ENCODE assay signal across 31 cellular contexts in genomic region chr10:123019941-123020703, GRCh38. TPM values are rescaled to one million over a fixed set of nuclear protein-coding genes. Genes with fewer than 3 reads are reported as not detected.
DNase-seq lines count a peak whose midpoint lies in the region; ATAC-seq, FAIRE-seq and TF ChIP-seq lines count a peak whose summit lies in the region.
"Had no signal": no experiment of that assay in that cellular context is flagged by ENCODE, and none has a peak within 500 bp of the region (broad histone marks: within the 10 kb centered on the region; RNA-seq: fewer than 3 reads in every experiment).

No MANE protein-coding gene starts in this region.

- no peak overlapping the region for H4K5ac ChIP-seq in H1 (ENCODE audit: insufficient read length, low read depth, low read length)

- no peak overlapping the region for H2AK5ac ChIP-seq in H1 (ENCODE audit: low read depth, low read length)

- no peak overlapping the region; the same call in 1 of the 2 replicates for H3K9ac ChIP-seq in HUES48 (ENCODE audit: low read depth, low read length)
- H3K9ac ChIP-seq in H1 (replicated peaks in 1 of 4; ENCODE audit: extremely low read depth in 1 of 4, low read depth in 3 of 4, low read length in 3 of 4), result no peak overlapping the region
- H3K9ac ChIP-seq: BLaER1 treated with 17β-estradiol and CSF1 and Interleukin-3, amounts not matched to agents 10 nM and 100 nM had no signal

- H2BK12ac ChIP-seq in H1 (ENCODE audit: low read depth, low read length), result no peak overlapping the region

- no peaks in the 10 kb centered on the region for H3K79me1 ChIP-seq in H1 (ENCODE audit: low read depth, low read length)

- no peak for TF ChIP-seq RAD21 in H1 (IDR thresholded peaks at IDR 0.05 in 1 of 2, conservative IDR thresholded peaks at IDR 0.05 in 1 of 2; ENCODE audit: low read depth in 2 of 2, low read length in 2 of 2)

- H4K91ac ChIP-seq in H1 (replicated peaks; ENCODE audit: insufficient read length, low read length), result no peak overlapping the region

- DNase-seq in NCI-H146 (lab: John Stamatoyannopoulos, UW) (peak; percentile 72), H1 (ENCODE audit: low read depth in 1 of 2, low spot score in 2 of 2) (no peak), mucosa of descending colon (no peak), DMS53 treated with DMSO at 0.1 percent for 48 hours (lab: John Stamatoyannopoulos, UW; ENCODE audit: unreplicated experiment) (no peak), esophagus muscularis mucosa (ENCODE audit: extremely low spot score) (no peak)
- DNase-seq: activated CD4-positive, alpha-beta T cell treated with anti-CD3 and anti-CD28 coated beads, Interleukin-2, amount 50 U/mL, for 4 hours; activated T-cell treated with anti-CD3 and anti-CD28 coated beads, Interleukin-2, amount 50 U/mL, for 72 hours; Caco-2; caudate nucleus; DND-41; effector memory CD4-positive, alpha-beta T cell; lower lobe of right lung; MV-4-11; naive thymus-derived CD8-positive, alpha-beta T cell; NCI-H1694; nucleus accumbens; psoas muscle; Right ventricle myocardium superior; stimulated activated CD4-positive, alpha-beta T cell treated with anti-CD3 and anti-CD28 coated beads, Interleukin-15, amount 100 ng/mL, for 24 hours; transverse colon had no signal

- no peak for FAIRE-seq in H1 (lab: Jason Lieb, UNC)
- FAIRE-seq: H54, TTC549 had no signal

- peak overlapping the region; percentile 97 for H3K4ac ChIP-seq in H1 (replicated peaks; ENCODE audit: insufficient read length, low read depth, low read length)

- no peak for TF ChIP-seq POLR2A in H1 (IDR thresholded peaks at IDR 0.05; ENCODE audit: control extremely low read depth in 1 of 2, low read depth in 2 of 2, low read length in 2 of 2)
- no peak for TF ChIP-seq POLR2A in esophagus muscularis mucosa (IDR thresholded peaks at IDR 0.05; ENCODE audit: low read depth)

- H3K23me2 ChIP-seq in H1 (ENCODE audit: low read depth, low read length), result no peaks in the 10 kb centered on the region

- H2BK5ac ChIP-seq in H1 (ENCODE audit: low read depth, low read length), result no peak overlapping the region

- H3K14ac ChIP-seq in H1 (ENCODE audit: insufficient read length), result no peak overlapping the region

- H3K27ac ChIP-seq in HUES48 (ENCODE audit: low read depth, low read length) (peak overlapping the region; percentile 74), H1 (ENCODE audit: low read depth, low read length) (no peak overlapping the region), esophagus muscularis mucosa (replicated peaks in 1 of 4) (no peak overlapping the region)
- H3K27ac ChIP-seq: ascending aorta; BLaER1 treated with 17β-estradiol and CSF1 and Interleukin-3, amounts not matched to agents 10 nM and 100 nM; coronary artery; lower lobe of right lung; psoas muscle; transverse colon had no signal

- ATAC-seq in mucosa of descending colon (peak; percentile 62), GM19467 (IDR thresholded peaks at IDR 0.05; ENCODE audit: unreplicated experiment) (no peak)
- ATAC-seq: activated CD4-positive, CD25-positive, alpha-beta regulatory T cell treated with anti-CD3 and anti-CD28 coated beads, Interleukin-2, amount 50 U/mL, for 24 hours; activated T-cell treated with anti-CD3 and anti-CD28 coated beads, Interleukin-2, amount 50 U/mL, for 72 hours; naive thymus-derived CD8-positive, alpha-beta T cell; Panc1; psoas muscle; SK-N-SH treated with all-trans-retinoic acid at 6 μM for 48 hours; stimulated activated effector memory CD8-positive, alpha-beta T cell treated with anti-CD3 and anti-CD28 coated beads, Interleukin-12 subunit alpha, Interleukin-12 subunit beta, amount 100 ng/mL, for 72 hours had no signal

- WGBS in H1 (ENCODE audit: extremely low coverage in 1 of 2, insufficient coverage in 1 of 2, insufficient read length in 1 of 2, insufficient replicate concordance in 2 of 2, low coverage in 1 of 2, low lambda C conversion rate in 2 of 2, missing lambda C conversion rate in 1 of 2), 2 experiments, result 7% methylated on average over 1 of the region's 1 CpG; no CpG with 5 or more reads in 1 of the 2 experiments
- 100% methylated on average over 1 of the region's 1 CpG for WGBS in esophagus muscularis mucosa

- POLR2A ChIA-PET in H1 (lab: Charles Lee; ENCODE audit: partially characterized antibody), result interaction anchor here (1.6 to 4.3 kb wide), 2 partner anchors 7 to 11 kb away, joined by 4 to 25 read pairs; partner anchors contain the start of genes ACADSB and IKZF5

- H3K56ac ChIP-seq in H1 (replicated peaks; ENCODE audit: insufficient read length, low read depth, low read length), result no peak overlapping the region

- no peaks in the 10 kb centered on the region for H4K20me1 ChIP-seq in H1 (replicated peaks in 1 of 2; ENCODE audit: control insufficient read depth in 1 of 2, insufficient read depth in 2 of 2, low read length in 2 of 2)
- H4K20me1 ChIP-seq: BLaER1 treated with 17β-estradiol and CSF1 and Interleukin-3, amounts not matched to agents 10 nM and 100 nM had no signal

- H2AFZ ChIP-seq in H1 (ENCODE audit: low read length), result no peak overlapping the region

- H2BK20ac ChIP-seq in H1 (ENCODE audit: low read length), result no peak overlapping the region

- no peak overlapping the region for H3K23ac ChIP-seq in H1 (ENCODE audit: insufficient read length)

- CTCF ChIA-PET in H1 (lab: Charles Lee; ENCODE audit: partially characterized antibody), result interaction anchor here (1.1 to 3.7 kb wide), 4 partner anchors 10 to 31 kb away, joined by 3 to 28 read pairs (median 6); partner anchors contain the start of genes ACADSB and IKZF5

- no peak for TF ChIP-seq CTCF in H1 (IDR thresholded peaks at IDR 0.05; ENCODE audit: control extremely low read depth in 1 of 3, insufficient read depth in 1 of 3, low read depth in 1 of 3, low read length in 3 of 3)
- TF ChIP-seq CTCF in mucosa of descending colon (IDR thresholded peaks at IDR 0.05), result no peak
- TF ChIP-seq CTCF in esophagus muscularis mucosa (IDR thresholded peaks at IDR 0.05), result no peak

- H3K4me1 ChIP-seq in HUES48 (ENCODE audit: control insufficient read depth, insufficient read depth, low read length) (peaks cover 61% of the 10 kb centered on the region), H1 (replicated peaks in 1 of 4; ENCODE audit: control insufficient read depth in 3 of 4, insufficient read depth in 4 of 4, low read length in 3 of 4) (peaks cover 5 to 16% (median 10%) of the 10 kb centered on the region in 4 experiments; a peak in 6 of 7 replicates), mucosa of descending colon (ENCODE audit: low read depth) (peaks cover 13% of the 10 kb centered on the region), esophagus muscularis mucosa (no peaks in the 10 kb centered on the region)
- H3K4me1 ChIP-seq: ascending aorta, Caco-2, psoas muscle had no signal

- H4K8ac ChIP-seq in H1 (ENCODE audit: extremely low read depth, insufficient read depth, low read length), result no peak overlapping the region

- 0 out of 2 replicates have a peak overlapping the region, but pooled peaks have one; percentile 28 for H3K18ac ChIP-seq in H1 (ENCODE audit: extremely low read depth, low read length)

- H3K79me2 ChIP-seq in H1 (ENCODE audit: control insufficient read depth in 1 of 2, insufficient read depth in 2 of 2, low read length in 2 of 2), result 0 out of 4 replicates have a peak, but pooled peaks cover 0 to 3% of the 10 kb centered on the region in 2 experiments

- peak overlapping the region; percentile 44 to 56; a peak in 3 of 4 replicates for H3K4me2 ChIP-seq in H1 (ENCODE audit: insufficient read depth in 1 of 2, low read depth in 2 of 2, low read length in 2 of 2)
- H3K4me2 ChIP-seq: BLaER1 treated with 17β-estradiol and CSF1 and Interleukin-3, amounts not matched to agents 10 nM and 100 nM had no signal

- peak overlapping the region; percentile 87 for H2BK120ac ChIP-seq in H1 (replicated peaks; ENCODE audit: low read depth, low read length)

- TF ChIP-seq EP300 in H1 (IDR thresholded peaks at IDR 0.05; ENCODE audit: borderline replicate concordance in 1 of 2, low read depth in 2 of 2, low read length in 2 of 2) (no peak), esophagus muscularis mucosa (IDR thresholded peaks at IDR 0.05) (no peak)

- H3K9me3 ChIP-seq in HUES48 (ENCODE audit: control insufficient read depth, insufficient read depth, low read length), result no peaks in the 10 kb centered on the region
- no peaks in the 10 kb centered on the region for H3K9me3 ChIP-seq in H1 (ENCODE audit: insufficient read depth in 2 of 2, low read depth in 1 of 2, low read length in 1 of 2)
- H3K9me3 ChIP-seq in mucosa of descending colon, result no peaks in the 10 kb centered on the region
- H3K9me3 ChIP-seq in esophagus muscularis mucosa, result no peaks in the 10 kb centered on the region
- H3K9me3 ChIP-seq: ascending aorta, Caco-2, lower lobe of right lung, psoas muscle, transverse colon had no signal

- peaks cover 3% of the 10 kb centered on the region; the same call in 1 of the 2 replicates for H3K27me3 ChIP-seq in HUES48 (ENCODE audit: control insufficient read depth, insufficient read depth, low read length)
- peaks cover 0 to 3% (median 1%) of the 10 kb centered on the region in 4 experiments; a peak in 4 of 7 replicates for H3K27me3 ChIP-seq in H1 (replicated peaks in 1 of 4; ENCODE audit: control insufficient read depth in 3 of 4, extremely low read depth in 1 of 4, insufficient read depth in 3 of 4, low read length in 3 of 4)
- H3K27me3 ChIP-seq in esophagus muscularis mucosa, result no peaks in the 10 kb centered on the region
- H3K27me3 ChIP-seq: ascending aorta; BLaER1 treated with 17β-estradiol and CSF1 and Interleukin-3, amounts not matched to agents 10 nM and 100 nM; transverse colon had no signal

- intact Hi-C loops in mucosa of descending colon (cut with DNase I, micrococcal nuclease) (no loop called here), esophagus muscularis mucosa (cut with DNase I) (no loop called here)

- no peak overlapping the region for H2BK15ac ChIP-seq in H1 (ENCODE audit: low read length)

- H3K4me3 ChIP-seq in HUES48 (ENCODE audit: low read depth, low read length) (peak overlapping the region; percentile 44), H1 (ENCODE audit: extremely low read depth in 1 of 4, insufficient read depth in 2 of 4, low read depth in 3 of 4, low read length in 4 of 4) (peak overlapping the region in 1 of 4 experiments; percentile 16; a peak in 2 of 8 replicates), mucosa of descending colon (no peak overlapping the region), esophagus muscularis mucosa (no peak overlapping the region)
- H3K4me3 ChIP-seq: ascending aorta; BLaER1 treated with 17β-estradiol and CSF1 and Interleukin-3, amounts not matched to agents 10 nM and 100 nM; coronary artery; lower lobe of right lung; psoas muscle; transverse colon had no signal

- H3K36me3 ChIP-seq in HUES48 (ENCODE audit: control insufficient read depth, insufficient read depth, low read length) (no peaks in the 10 kb centered on the region), H1 (ENCODE audit: control insufficient read depth in 2 of 4, insufficient read depth in 4 of 4, low read length in 3 of 4) (no peaks in the 10 kb centered on the region; a peak in 1 of 8 replicates), mucosa of descending colon (ENCODE audit: low read depth) (no peaks in the 10 kb centered on the region), esophagus muscularis mucosa (no peaks in the 10 kb centered on the region)
- H3K36me3 ChIP-seq: ascending aorta, lower lobe of right lung, transverse colon had no signal

RNA-seq across cellular contexts. Expression of gene ACADSB, which starts 11.3 kb away (rescaled TPM):
- total RNA-seq in H1 (2021; fragmentation: NEBNext Ultra II Directional; extraction: Animal tissue kit (Norgen Biotek cat#: 25700)), result 11.2 and 12.4 TPM in 2 replicates
- polyA plus RNA-seq in H1 (2011; rRNA removed), result 3.3 and 5.6 TPM in 2 replicates
- polyA plus RNA-seq in H1 (2011; cell fraction: cytosol; rRNA removed), result 6.2 TPM
- 3.9 TPM for polyA plus RNA-seq in H1 (2011; cell fraction: nucleus; rRNA removed)
- 5.9 to 10.0 TPM (median 7.4 TPM) in 4 replicates for polyA plus RNA-seq in H1 (2012, experiment 1 of 2)
- 0.47 TPM for polyA plus RNA-seq in H1 (2012, experiment 2 of 2)
- 4.1 TPM for polyA plus RNA-seq in H1 (2013, experiment 1 of 2)
- 3.4 TPM for polyA plus RNA-seq in H1 (2013, experiment 2 of 2)
- polyA minus RNA-seq in H1 (2011; rRNA and poly(A)+ RNA removed), result 5.9 and 8.9 TPM in 2 replicates
- polyA minus RNA-seq in H1 (2011; cell fraction: cytosol; rRNA and poly(A)+ RNA removed), result 4.9 TPM
- 9.8 TPM for polyA minus RNA-seq in H1 (2011; cell fraction: nucleus; rRNA and poly(A)+ RNA removed)
- total RNA-seq in mucosa of descending colon (10 to 100 TPM; 34.8 to 48.9 (median 38.2) TPM), esophagus muscularis mucosa (10 to 100 TPM; 12.9 to 19.1 (median 14.0) TPM)

RNA-seq across cellular contexts. Expression of gene IKZF5, which starts 11.5 kb away (rescaled TPM):
- total RNA-seq in H1 (2021; fragmentation: NEBNext Ultra II Directional; extraction: Animal tissue kit (Norgen Biotek cat#: 25700)), result 15.3 and 15.7 TPM in 2 replicates
- polyA plus RNA-seq in H1 (2011; rRNA removed), result 3.8 and 5.2 TPM in 2 replicates
- 5.5 TPM for polyA plus RNA-seq in H1 (2011; cell fraction: cytosol; rRNA removed)
- polyA plus RNA-seq in H1 (2011; cell fraction: nucleus; rRNA removed), result 4.6 TPM
- 3.6 to 13.0 TPM (median 5.9 TPM) in 4 replicates for polyA plus RNA-seq in H1 (2012, experiment 1 of 2)
- polyA plus RNA-seq in H1 (2012, experiment 2 of 2), result 0.56 TPM
- polyA plus RNA-seq in H1 (2013, experiment 1 of 2), result 7.8 TPM
- polyA plus RNA-seq in H1 (2013, experiment 2 of 2), result 6.8 TPM
- 8.7 and 9.6 TPM in 2 replicates for polyA minus RNA-seq in H1 (2011; rRNA and poly(A)+ RNA removed)
- 4.6 TPM for polyA minus RNA-seq in H1 (2011; cell fraction: cytosol; rRNA and poly(A)+ RNA removed)
- polyA minus RNA-seq in H1 (2011; cell fraction: nucleus; rRNA and poly(A)+ RNA removed), result 8.3 TPM
- total RNA-seq in mucosa of descending colon (10 to 100 TPM; 10.8 to 15.3 (median 13.4) TPM), esophagus muscularis mucosa (10 to 100 TPM in 1 of 4 donors, 1 to 10 TPM in 3; 5.7 to 12.0 (median 7.2) TPM)

RNA-seq across cellular contexts. Expression of gene PSTK, which starts 39.9 kb away (rescaled TPM):
- 4.3 and 6.6 TPM in 2 replicates for total RNA-seq in H1 (2021; fragmentation: NEBNext Ultra II Directional; extraction: Animal tissue kit (Norgen Biotek cat#: 25700))
- polyA plus RNA-seq in H1 (2011; rRNA removed), result 3.8 and 4.4 TPM in 2 replicates
- 4.7 TPM for polyA plus RNA-seq in H1 (2011; cell fraction: cytosol; rRNA removed)
- 3.4 TPM for polyA plus RNA-seq in H1 (2011; cell fraction: nucleus; rRNA removed)
- polyA plus RNA-seq in H1 (2012, experiment 1 of 2), result 3.0 to 4.2 TPM (median 3.7 TPM) in 4 replicates
- polyA plus RNA-seq in H1 (2012, experiment 2 of 2), result 4.9 TPM
- polyA plus RNA-seq in H1 (2013, experiment 1 of 2), result 4.4 TPM
- polyA plus RNA-seq in H1 (2013, experiment 2 of 2), result 4.9 TPM
- 3.4 and 3.5 TPM in 2 replicates for polyA minus RNA-seq in H1 (2011; rRNA and poly(A)+ RNA removed)
- 3.9 TPM for polyA minus RNA-seq in H1 (2011; cell fraction: cytosol; rRNA and poly(A)+ RNA removed)
- 7.0 TPM for polyA minus RNA-seq in H1 (2011; cell fraction: nucleus; rRNA and poly(A)+ RNA removed)
- total RNA-seq in mucosa of descending colon (1 to 10 TPM; 2.0 to 4.2 (median 3.1) TPM), esophagus muscularis mucosa (1 to 10 TPM; 1.4 to 3.3 (median 2.7) TPM)
- total RNA-seq: ascending aorta had no signal
